ENCODE assay signal across 17 cellular contexts in genomic region chr11:27020736-27021135, GRCh38. TPM values are rescaled to one million over a fixed set of nuclear protein-coding genes. Genes with fewer than 3 reads are reported as not detected.
DNase-seq lines count a peak whose midpoint lies in the region; TF ChIP-seq lines count a peak whose summit lies in the region.
"Had no signal": no experiment of that assay in that cellular context is flagged by ENCODE, and none has a peak within 500 bp of the region (broad histone marks: within the 10 kb centered on the region; RNA-seq: fewer than 3 reads in every experiment).

No MANE protein-coding gene starts in this region.

- in situ Hi-C loops in KBM-7 (cut with MboI; ENCODE audit: low pct_unique_long_range_greater_than_20kb, low sequenced_read_pairs): no loop called here

- peaks cover 79% of the 10 kb centered on the region for H3K4me1 ChIP-seq in OCI-LY1 (ENCODE audit: insufficient read depth, low read length, severe bottlenecking)

- no peak overlapping the region for H2AFZ ChIP-seq in OCI-LY1 (ENCODE audit: low read length)

- H3K36me3 Mint-ChIP-seq in mesothelial cell of epicardium: no peaks in the 10 kb centered on the region
- H3K36me3 Mint-ChIP-seq in T-helper 2 cell treated with Interferon-gamma antibody and Interleukin-4, amounts not matched to agents 5 μg/mL and 100 μg/mL, for 36 hours (ENCODE audit: low read depth): no peaks in the 10 kb centered on the region

- H3K4me3 ChIP-seq in OCI-LY1 (ENCODE audit: low read depth, low read length, poor library complexity, severe bottlenecking): no peak overlapping the region

- no peaks in the 10 kb centered on the region for H3K9me2 ChIP-seq in OCI-LY1 (ENCODE audit: low read depth, low read length)

- H3K36me3 ChIP-seq in OCI-LY1 (ENCODE audit: insufficient read depth, low read length): no peaks in the 10 kb centered on the region

- no peak for TF ChIP-seq POLR2A in erythroblast (IDR thresholded peaks at IDR 0.05; ENCODE audit: low read length)

- TF ChIP-seq CTCF in OCI-LY1 (IDR thresholded peaks at IDR 0.05; ENCODE audit: low read length) (no peak), mesothelial cell of epicardium (IDR thresholded peaks at IDR 0.05; ENCODE audit: unreplicated experiment) (no peak)

- H3K27me3 ChIP-seq in OCI-LY1 (ENCODE audit: insufficient read depth, low read length): no peaks in the 10 kb centered on the region

- no peaks in the 10 kb centered on the region for H4K20me1 ChIP-seq in OCI-LY1 (ENCODE audit: insufficient read depth, low read length)

- H3K27ac Mint-ChIP-seq in mesothelial cell of epicardium: peak overlapping the region; percentile 14
- H3K27ac Mint-ChIP-seq in T-helper 2 cell treated with Interferon-gamma antibody and Interleukin-4, amounts not matched to agents 5 μg/mL and 100 μg/mL, for 36 hours: no peak overlapping the region
- H3K27ac Mint-ChIP-seq: B cell; CD4-positive, alpha-beta T cell had no signal

- peaks cover 5% of the 10 kb centered on the region for H3K27me3 Mint-ChIP-seq in mesothelial cell of epicardium (ENCODE audit: low read depth)
- no peaks in the 10 kb centered on the region for H3K27me3 Mint-ChIP-seq in T-helper 2 cell treated with Interferon-gamma antibody and Interleukin-4, amounts not matched to agents 5 μg/mL and 100 μg/mL, for 36 hours (ENCODE audit: low read depth)
- H3K27me3 Mint-ChIP-seq: B cell; CD4-positive, alpha-beta T cell had no signal

- no peak overlapping the region for H3K4me3 Mint-ChIP-seq in mesothelial cell of epicardium
- H3K4me3 Mint-ChIP-seq in T-helper 2 cell treated with Interferon-gamma antibody and Interleukin-4, amounts not matched to agents 5 μg/mL and 100 μg/mL, for 36 hours: no peak overlapping the region
- H3K4me3 Mint-ChIP-seq: B cell; CD4-positive, alpha-beta T cell had no signal

- H3K79me2 ChIP-seq in OCI-LY1 (ENCODE audit: insufficient read depth, low read length): no peaks in the 10 kb centered on the region

- H3K27ac ChIP-seq in OCI-LY1 (ENCODE audit: low read depth, low read length, poor library complexity, severe bottlenecking): peak overlapping the region; percentile 46

- H3K4me1 Mint-ChIP-seq in mesothelial cell of epicardium: peaks cover 53% of the 10 kb centered on the region
- no peaks in the 10 kb centered on the region for H3K4me1 Mint-ChIP-seq in T-helper 2 cell treated with Interferon-gamma antibody and Interleukin-4, amounts not matched to agents 5 μg/mL and 100 μg/mL, for 36 hours (ENCODE audit: low read depth)
- H3K4me1 Mint-ChIP-seq: B cell had no signal

- H3K9me3 ChIP-seq in OCI-LY1 (ENCODE audit: low read length): no peaks in the 10 kb centered on the region

- DNase-seq in NCI-H748 (lab: John Stamatoyannopoulos, UW; ENCODE audit: unreplicated experiment) (peak; percentile 24), NCI-H748 treated with DMSO at 0.1 percent for 48 hours (lab: John Stamatoyannopoulos, UW) (no peak), NCI-H187 (lab: John Stamatoyannopoulos, UW) (peak; percentile 23 to 53), mesothelial cell of epicardium (ENCODE audit: low spot score in 2 of 2, unreplicated experiment in 2 of 2) (no peak), KBM-7 (no peak), erythroblast (lab: John Stamatoyannopoulos, UW) (no peak)
- no peak for DNase-seq in T-helper 2 cell treated with Interferon-gamma antibody and Interleukin-4, amounts not matched to agents 5 μg/mL and 100 μg/mL, for 36 hours (ENCODE audit: low spot score)
- DNase-seq: ACHN; CD4-positive, alpha-beta T cell; H7; NCI-H1436; NCI-H526 treated with DMSO at 0.1 percent for 48 hours; RPMI8226; T-helper 2 cell had no signal

- H3K9me3 Mint-ChIP-seq in mesothelial cell of epicardium: peaks cover 7% of the 10 kb centered on the region
- H3K9me3 Mint-ChIP-seq in T-helper 2 cell treated with Interferon-gamma antibody and Interleukin-4, amounts not matched to agents 5 μg/mL and 100 μg/mL, for 36 hours: no peaks in the 10 kb centered on the region

- no peaks in the 10 kb centered on the region for H3F3A ChIP-seq in OCI-LY1 (ENCODE audit: insufficient read depth, low read length)

- H3K4me2 ChIP-seq in OCI-LY1 (ENCODE audit: low read length): no peak overlapping the region

- no peak overlapping the region for H3K9ac ChIP-seq in OCI-LY1 (ENCODE audit: low read length)

RNA-seq across cellular contexts. Expression of gene BBOX1, which starts 19.9 kb away (rescaled TPM):
- total RNA-seq in mesothelial cell of epicardium: 0.16 TPM in 1 of 3 replicates, not detected in the others
- total RNA-seq: B cell; CD4-positive, alpha-beta T cell; H7; HepG2 had no signal

RNA-seq across cellular contexts. Expression of gene FIBIN, which starts 26.8 kb away (rescaled TPM):
- total RNA-seq in mesothelial cell of epicardium: 7.0 to 9.3 TPM (median 8.9 TPM) in 3 replicates
- total RNA-seq: B cell; CD4-positive, alpha-beta T cell; HepG2 had no signal

Comparison
In these comparisons a context has a peak if more than half of its experiments do, and no peak if none do; other contexts are left out.
1. DNase-seq: peak in NCI-H748 (single experiment) and NCI-H187 (2 of 2); none in NCI-H748 treated with DMSO at 0.1 percent for 48 hours (single experiment), mesothelial cell of epicardium (0 of 2), KBM-7 (single experiment), erythroblast (0 of 2) and T-helper 2 cell treated with Interferon-gamma antibody and Interleukin-4, amounts not matched to agents 5 μg/mL and 100 μg/mL, for 36 hours (single experiment).